Comparison of ENCODE assay signal across 23 cellular contexts in genomic region chr7:32115831-32116230, GRCh38. TPM values are rescaled to one million over a fixed set of nuclear protein-coding genes. Genes with fewer than 3 reads are reported as not detected.
DNase-seq lines count a peak whose midpoint lies in the region; ATAC-seq and TF ChIP-seq lines count a peak whose summit lies in the region.
"Had no signal": no experiment of that assay in that cellular context is flagged by ENCODE, and none has a peak within 500 bp of the region (broad histone marks: within the 10 kb centered on the region; RNA-seq: fewer than 3 reads in every experiment).

No MANE protein-coding gene starts in this region.

- H3K9ac ChIP-seq in mammary epithelial cell (ENCODE audit: insufficient read depth, low read length), result no peak overlapping the region

- no peaks in the 10 kb centered on the region for H4K20me1 ChIP-seq in mammary epithelial cell (ENCODE audit: insufficient read depth, low read length)

- TF ChIP-seq POLR2A in breast epithelium (IDR thresholded peaks at IDR 0.05) (no peak), prostate gland (IDR thresholded peaks at IDR 0.05) (no peak), gastroesophageal sphincter (IDR thresholded peaks at IDR 0.05) (no peak)

- ATAC-seq in gastroesophageal sphincter, result no peak
- ATAC-seq: activated CD8-positive, alpha-beta T cell treated with anti-CD3 and anti-CD28 coated beads for 36 hours; activated naive CD4-positive, alpha-beta T cell treated with anti-CD3 and anti-CD28 coated beads, Interleukin-2, amount 50 U/mL, for 72 hours; stimulated activated memory B cell treated with anti-CD40 and anti-IgM and Interleukin-4, amounts not matched to agents 10 μg/mL and 1 μg/mL and 100 μg/mL, for 72 hours; T-cell; WTC11 had no signal

- peaks cover 30% of the 10 kb centered on the region for H3K4me1 ChIP-seq in mammary epithelial cell (ENCODE audit: insufficient read depth, low read length)
- H3K4me1 ChIP-seq in breast epithelium, result no peaks in the 10 kb centered on the region
- H3K4me1 ChIP-seq in SJSA1 (replicated peaks), result peaks cover 21% of the 10 kb centered on the region
- H3K4me1 ChIP-seq in prostate gland (replicated peaks), result no peaks in the 10 kb centered on the region
- H3K4me1 ChIP-seq in gastroesophageal sphincter, result no peaks in the 10 kb centered on the region
- H3K4me1 ChIP-seq: thyroid gland had no signal

- TF ChIP-seq EP300 in gastroesophageal sphincter (IDR thresholded peaks at IDR 0.05), result no peak

- BruUV-seq in mammary epithelial cell (replicated peaks; lab: Mats Ljungman, UMichigan), result no TSS peak

- H3K4me3 ChIP-seq in mammary epithelial cell (replicated peaks in 1 of 3; ENCODE audit: insufficient read depth in 1 of 3, low read depth in 2 of 3, low read length in 3 of 3), result no peak overlapping the region
- H3K4me3 ChIP-seq in breast epithelium, result no peak overlapping the region
- H3K4me3 ChIP-seq in SJSA1, result no peak overlapping the region
- no peak overlapping the region for H3K4me3 ChIP-seq in fibroblast of the aortic adventitia (ENCODE audit: low read depth, low read length)
- no peak overlapping the region for H3K4me3 ChIP-seq in prostate gland
- no peak overlapping the region for H3K4me3 ChIP-seq in gastroesophageal sphincter
- H3K4me3 ChIP-seq: thyroid gland had no signal

- dilution Hi-C loops in mammary epithelial cell (cut with HindIII; ENCODE audit: low sequenced_read_pairs), result no loop called here

- H3K36me3 ChIP-seq in mammary epithelial cell (ENCODE audit: insufficient read depth, low read length) (no peaks in the 10 kb centered on the region), breast epithelium (no peaks in the 10 kb centered on the region), SJSA1 (no peaks in the 10 kb centered on the region), prostate gland (no peaks in the 10 kb centered on the region), gastroesophageal sphincter (no peaks in the 10 kb centered on the region)
- H3K36me3 ChIP-seq: thyroid gland had no signal

- intact Hi-C loops in mammary epithelial cell (cut with micrococcal nuclease), result loop anchor here (2.0 kb wide), 1 partner anchor 47 kb away; no protein-coding TSS in a partner anchor
- intact Hi-C loops in breast epithelium (cut with DNase I; ENCODE audit: low total_unique reads), result no loop called here
- intact Hi-C loops in prostate gland (cut with DNase I), result loop anchor here (10.0 kb wide), 1 partner anchor 1871 kb away; no protein-coding TSS in a partner anchor

- H3K9me3 ChIP-seq in mammary epithelial cell (replicated peaks; ENCODE audit: insufficient read depth, low read length) (peaks cover 15% of the 10 kb centered on the region), breast epithelium (peaks cover 9 to 16% of the 10 kb centered on the region in 2 donors), SJSA1 (replicated peaks) (peaks cover 10% of the 10 kb centered on the region; the same call in 1 of the 2 replicates), prostate gland (no peaks in the 10 kb centered on the region), gastroesophageal sphincter (peaks cover 0 to 14% (median 0%) of the 10 kb centered on the region in 3 donors)
- H3K9me3 ChIP-seq: thyroid gland had no signal

- H3K79me2 ChIP-seq in mammary epithelial cell (ENCODE audit: insufficient read depth, low read length), result no peaks in the 10 kb centered on the region

- in situ Hi-C loops in mammary epithelial cell (cut with MboI; ENCODE audit: low sequenced_read_pairs in 2 of 2), result no loop called here

- peak overlapping the region; percentile 30 for H3K4me2 ChIP-seq in mammary epithelial cell (ENCODE audit: insufficient read depth, low read depth, low read length)

- peak overlapping the region; percentile 60 for H3K27ac ChIP-seq in mammary epithelial cell (ENCODE audit: insufficient read depth, low read depth, low read length)
- no peak overlapping the region for H3K27ac ChIP-seq in breast epithelium
- H3K27ac ChIP-seq in SJSA1, result peak overlapping the region; percentile 85
- H3K27ac ChIP-seq in prostate gland, result no peak overlapping the region
- no peak overlapping the region for H3K27ac ChIP-seq in gastroesophageal sphincter
- H3K27ac ChIP-seq: 22Rv1, HL-60, thyroid gland had no signal

- TF ChIP-seq CTCF in mammary epithelial cell (conservative IDR thresholded peaks at IDR 0.05 in 1 of 2, IDR thresholded peaks at IDR 0.05 in 1 of 2; ENCODE audit: extremely low read depth in 1 of 2, insufficient read depth in 1 of 2, low read depth in 1 of 2, low read length in 2 of 2) (no peak), breast epithelium (IDR thresholded peaks at IDR 0.05) (no peak), fibroblast of the aortic adventitia (IDR thresholded peaks at IDR 0.05; ENCODE audit: insufficient read depth, low read length) (no peak), prostate gland (IDR thresholded peaks at IDR 0.05) (no peak), gastroesophageal sphincter (IDR thresholded peaks at IDR 0.05) (no peak)

- H3K27me3 ChIP-seq in mammary epithelial cell (ENCODE audit: insufficient read depth, low read length) (no peaks in the 10 kb centered on the region), breast epithelium (no peaks in the 10 kb centered on the region), SJSA1 (replicated peaks) (no peaks in the 10 kb centered on the region), prostate gland (replicated peaks; ENCODE audit: insufficient read depth) (no peaks in the 10 kb centered on the region), gastroesophageal sphincter (no peaks in the 10 kb centered on the region)
- H3K27me3 ChIP-seq: thyroid gland had no signal

- WGBS in mammary epithelial cell (ENCODE audit: low coverage, missing lambda C conversion rate), result 0% methylated on average over 1 of the region's 1 CpG
- 54% methylated on average over 1 of the region's 1 CpG for WGBS in prostate gland
- WGBS in gastroesophageal sphincter (ENCODE audit: low coverage in 1 of 2), 2 donors, result 88 to 89% methylated on average over 1 of the region's 1 CpG

- CTCF ChIA-PET in mammary epithelial cell (lab: Charles Lee; ENCODE audit: low non-redundant PET), result no interaction called here

- DNase-seq in mammary epithelial cell, result peak; percentile 73
- no peak for DNase-seq in breast epithelium (ENCODE audit: low spot score in 2 of 2)
- peak; percentile 51 to 76 for DNase-seq in SJSA1 (ENCODE audit: low read depth in 1 of 2, low spot score in 2 of 2)
- DNase-seq in fibroblast of the aortic adventitia (ENCODE audit: low read depth), result peak; percentile 28
- no peak for DNase-seq in prostate gland (ENCODE audit: low spot score)
- DNase-seq in mesenteric fat pad (ENCODE audit: low spot score), result no peak
- no peak for DNase-seq in GM19238 (ENCODE audit: insufficient read length, low spot score)
- DNase-seq: activated CD8-positive, alpha-beta T cell treated with anti-CD3 and anti-CD28 coated beads for 36 hours; activated T-cell treated with anti-CD3 and anti-CD28 coated beads, Interleukin-2, amount 50 U/mL, for 48 hours; CD4-positive, CD25-positive, alpha-beta regulatory T cell; erythroblast; glutamatergic neuron; NCI-H82; nephron progenitor cell; T-cell; thyroid gland had no signal

- H2AFZ ChIP-seq in mammary epithelial cell (ENCODE audit: low read depth, low read length), result no peak overlapping the region

RNA-seq across cellular contexts. Expression of gene PDE1C, which starts 45.6 kb away (rescaled TPM):
- total RNA-seq in mammary epithelial cell (100 to 1,000 TPM in 1 of 2 donors, 10 to 100 TPM in 1; 35.8 to 109 TPM), breast epithelium (10 to 100 TPM in 2 of 3 donors, 1 to 10 TPM in 1; 3.2 to 30.1 (median 18.7) TPM), fibroblast of the aortic adventitia (ENCODE audit: low replicate concordance) (7.4 and 187 TPM in 2 replicates), prostate gland (1 to 10 TPM; 2.4 to 4.2 TPM), mesenteric fat pad (2.2 TPM), gastroesophageal sphincter (10 to 100 TPM; 17.2 to 28.8 (median 21.7) TPM)
- 8.0 TPM for polyA plus RNA-seq in mammary epithelial cell
- polyA minus RNA-seq in mammary epithelial cell, result 112 TPM
- total RNA-seq in SJSA1 (2014; rRNA removed; shearing (Covaris generic)), result 0.11 TPM in 1 of 2 replicates, not detected in the other
- total RNA-seq: activated CD8-positive, alpha-beta T cell treated with anti-CD3 and anti-CD28 coated beads for 36 hours; activated naive CD4-positive, alpha-beta T cell treated with anti-CD3 and anti-CD28 coated beads, Interleukin-2, amount 50 U/mL, for 72 hours; bronchial epithelial cell; CD4-positive, CD25-positive, alpha-beta regulatory T cell; T-cell had no signal
- polyA plus RNA-seq: CD4-positive, CD25-positive, alpha-beta regulatory T cell had no signal

Comparison
In these comparisons a context has a peak if more than half of its experiments do, and no peak if none do; other contexts are left out.
1. DNase-seq: peak in mammary epithelial cell (single experiment), SJSA1 (2 of 2) and fibroblast of the aortic adventitia (single experiment); none in breast epithelium (0 of 2), prostate gland (single experiment), mesenteric fat pad (single experiment) and GM19238 (single experiment).
2. H3K27ac ChIP-seq: peak in mammary epithelial cell (single experiment) and SJSA1 (single experiment); none in breast epithelium (0 of 2), prostate gland (0 of 2) and gastroesophageal sphincter (0 of 4).